In genomic region chr11:102111787-102112653, GRCh38 we compare ENCODE assay signal across 8 cellular contexts. TPM values are rescaled to one million over a fixed set of nuclear protein-coding genes. Genes with fewer than 3 reads are reported as not detected.
DNase-seq lines count a peak whose midpoint lies in the region; ATAC-seq, FAIRE-seq and TF ChIP-seq lines count a peak whose summit lies in the region.

No MANE protein-coding gene starts in this region.

- peak overlapping the region; percentile 96 for H3K27ac ChIP-seq in brain microvascular endothelial cell
- peak overlapping the region; percentile 98 for H3K27ac ChIP-seq in iPS-20b (ENCODE audit: low read length)
- H3K27ac ChIP-seq in small intestine (ENCODE audit: low read depth in 1 of 2, low read length in 1 of 2) = peak overlapping the region; percentile 93 to 99

- H3K4me3 ChIP-seq in NT2/D1 (ENCODE audit: insufficient read length, low read depth) (peak overlapping the region; percentile 63), brain microvascular endothelial cell (ENCODE audit: low read depth, low read length) (peak overlapping the region; percentile 85), iPS-20b (ENCODE audit: low read length) (peak overlapping the region; percentile 95), small intestine (ENCODE audit: low read depth in 1 of 2, low read length in 2 of 2) (peak overlapping the region; percentile 90 to 94)

- ATAC-seq in HG03045 (IDR thresholded peaks at IDR 0.05; ENCODE audit: unreplicated experiment) (no peak), GM19023 (IDR thresholded peaks at IDR 0.05; ENCODE audit: unreplicated experiment) (no peak), GM18520 (IDR thresholded peaks at IDR 0.05; ENCODE audit: unreplicated experiment) (no peak)

- DNase-seq in DMS114 treated with DMSO at 0.1 percent for 48 hours (lab: John Stamatoyannopoulos, UW; ENCODE audit: unreplicated experiment) (peak; percentile 38), NT2/D1 (ENCODE audit: low read depth, low spot score) (no peak), brain microvascular endothelial cell (peak; percentile 85), small intestine (peak; percentile 94)

- 1 to 3% (median 3%) methylated on average over 23 of the region's 23 CpGs for WGBS in small intestine, 3 donors

- no peak for TF ChIP-seq CTCF in brain microvascular endothelial cell (IDR thresholded peaks at IDR 0.05; ENCODE audit: low read depth, low read length, missing control alignments)

- H3K9me3 ChIP-seq in NT2/D1 (ENCODE audit: insufficient read depth, low read length) (no peaks in the 10 kb centered on the region), iPS-20b (ENCODE audit: insufficient read depth, low read depth, low read length) (no peaks in the 10 kb centered on the region; the same call in 1 of the 2 replicates), small intestine (ENCODE audit: control insufficient read depth, low read depth) (no peaks in the 10 kb centered on the region)

- H3K4me1 ChIP-seq in NT2/D1 (ENCODE audit: insufficient read depth, insufficient read length) = no peaks in the 10 kb centered on the region
- H3K4me1 ChIP-seq in iPS-20b (ENCODE audit: insufficient read depth, low read length) = peaks cover 44% of the 10 kb centered on the region
- peaks cover 0 to 2% of the 10 kb centered on the region in 2 donors for H3K4me1 ChIP-seq in small intestine (ENCODE audit: control insufficient read depth in 2 of 2, insufficient read depth in 1 of 2, low read depth in 1 of 2, low read length in 1 of 2)

- H3K9ac ChIP-seq in NT2/D1 (ENCODE audit: insufficient read length, low read depth) = peak overlapping the region; percentile 90
- H3K9ac ChIP-seq in iPS-20b (ENCODE audit: low read depth, low read length) = peak overlapping the region; percentile 98

- H3K27me3 ChIP-seq in NT2/D1 (ENCODE audit: insufficient read depth, insufficient read length) = no peaks in the 10 kb centered on the region
- no peaks in the 10 kb centered on the region for H3K27me3 ChIP-seq in brain microvascular endothelial cell (replicated peaks)
- H3K27me3 ChIP-seq in iPS-20b (ENCODE audit: insufficient read depth, low read length) = no peaks in the 10 kb centered on the region; the same call in 1 of the 2 replicates
- H3K27me3 ChIP-seq in small intestine (ENCODE audit: control insufficient read depth in 2 of 2, insufficient read depth in 2 of 2, low read length in 2 of 2) = peaks cover 0 to 1% of the 10 kb centered on the region in 2 donors

- peak; percentile 55 for FAIRE-seq in small intestine (lab: Jason Lieb, UNC)

- in situ Hi-C loops in brain microvascular endothelial cell (cut with HindIII; ENCODE audit: low pct_ligation_motif_present, low sequenced_read_pairs) = no loop called here

- H3K36me3 ChIP-seq in NT2/D1 (ENCODE audit: insufficient read depth, insufficient read length, low read length) (peaks cover 5% of the 10 kb centered on the region), brain microvascular endothelial cell (replicated peaks) (no peaks in the 10 kb centered on the region), iPS-20b (ENCODE audit: insufficient read depth, low read depth, low read length) (peaks cover 9% of the 10 kb centered on the region; the same call in 1 of the 2 replicates), small intestine (ENCODE audit: control insufficient read depth in 2 of 2, insufficient read depth in 2 of 2, low read length in 2 of 2) (no peaks in the 10 kb centered on the region)

RNA-seq across cellular contexts. Expression of gene YAP1, which starts 1.8 kb away (rescaled TPM):
- polyA plus RNA-seq in small intestine = 10 to 100 TPM; 14.1 to 24.4 (median 15.2) TPM
